ENCODE assay signal across 8 cellular contexts in genomic region chr17:49646056-49646390, GRCh38. TPM values are rescaled to one million over a fixed set of nuclear protein-coding genes. Genes with fewer than 3 reads are reported as not detected.
DNase-seq lines count a peak whose midpoint lies in the region; ATAC-seq and TF ChIP-seq lines count a peak whose summit lies in the region.
"Not testable (repeated sequence)": the region's sequence is repeated elsewhere in the genome, so short reads cannot be mapped to it uniquely, and the experiment has no call there.

No MANE protein-coding gene starts in this region.

- WGBS in hepatocyte (ENCODE audit: low lambda C conversion rate, missing lambda C conversion rate): 62% methylated on average over 1 of the region's 1 CpG
- 75 to 100% (median 93%) methylated on average over 1 of the region's 1 CpG for WGBS in spleen, 5 donors
- WGBS in urinary bladder: 57% methylated on average over 1 of the region's 1 CpG

- DNase-seq in Caco-2; RWPE2 (ENCODE audit: low spot score); coronary artery (ENCODE audit: low spot score); hepatocyte (ENCODE audit: low spot score); natural killer cell; spleen: not testable (repeated sequence)

- TF ChIP-seq POLR2A in spleen (IDR thresholded peaks at IDR 0.05): not testable (repeated sequence)

- H3K4me2 ChIP-seq in hepatocyte: peak overlapping the region; percentile 64

- H3K79me2 ChIP-seq in hepatocyte: peaks cover 82% of the 10 kb centered on the region

- BruUV-seq in Caco-2 (replicated peaks; lab: Mats Ljungman, UMichigan): TSS peak; percentile 17

- H3K4me1 ChIP-seq in Caco-2 (peaks cover 13% of the 10 kb centered on the region), RWPE2 (ENCODE audit: insufficient read depth, poor library complexity, severe bottlenecking) (peaks cover 35% of the 10 kb centered on the region), spleen (peaks cover 6 to 69% (median 31%) of the 10 kb centered on the region in 6 donors)
- not testable (repeated sequence) for H3K4me1 ChIP-seq in hepatocyte (ENCODE audit: insufficient read depth); urinary bladder (ENCODE audit: insufficient read depth)

- TF ChIP-seq CTCF in Caco-2 (IDR thresholded peaks at IDR 0.05; ENCODE audit: insufficient read depth in 1 of 2, low read depth in 1 of 2, low read length in 1 of 2, severe bottlenecking in 1 of 2, unreplicated experiment in 1 of 2); RWPE2 (IDR thresholded peaks at IDR 0.05; ENCODE audit: poor library complexity, severe bottlenecking); coronary artery (IDR thresholded peaks at IDR 0.05); hepatocyte (IDR thresholded peaks at IDR 0.05; ENCODE audit: poor library complexity); natural killer cell (IDR thresholded peaks at IDR 0.05); spleen (IDR thresholded peaks at IDR 0.05 in 8 of 11, conservative IDR thresholded peaks at IDR 0.05 in 3 of 11): not testable (repeated sequence)

- not testable (repeated sequence) for H4K20me1 ChIP-seq in hepatocyte (ENCODE audit: insufficient read depth, poor library complexity, severe bottlenecking)

- not testable (repeated sequence) for H3K36me3 ChIP-seq in Caco-2 (ENCODE audit: control insufficient read depth, insufficient read depth, low read length); RWPE2 (ENCODE audit: low read depth); hepatocyte (replicated peaks; ENCODE audit: insufficient read depth, low read depth); urinary bladder (ENCODE audit: insufficient read depth)
- peaks cover 0 to 11% (median 0%) of the 10 kb centered on the region in 6 donors for H3K36me3 ChIP-seq in spleen

- peak overlapping the region; percentile 100 for H3K27ac ChIP-seq in RWPE2 (ENCODE audit: poor library complexity, severe bottlenecking)
- H3K27ac ChIP-seq in coronary artery: peak overlapping the region; percentile 85 to 89
- H3K27ac ChIP-seq in hepatocyte: peak overlapping the region; percentile 79
- peak overlapping the region in 5 of 8 donors; percentile 2 to 45 (median 6) for H3K27ac ChIP-seq in spleen
- H3K27ac ChIP-seq in urinary bladder (ENCODE audit: low read depth): peak overlapping the region; percentile 23

- CTCF ChIA-PET in Caco-2 (lab: Charles Lee): interaction anchor here (0.9 to 1.7 kb wide), 4 partner anchors 62 to 88 kb away, joined by 3 to 7 read pairs (median 6); partner anchors contain the start of gene SLC35B1

- not testable (repeated sequence) for H3K4me3 Mint-ChIP-seq in Caco-2 (ENCODE audit: unreplicated experiment); natural killer cell
- H3K4me3 Mint-ChIP-seq in activated naive CD8-positive, alpha-beta T cell: peak overlapping the region; percentile 68

- intact Hi-C loops in Caco-2 (cut with micrococcal nuclease; ENCODE audit: unreplicated experiment): loop anchor here (2.0 kb wide), 1 partner anchor 31 kb away; no protein-coding TSS in a partner anchor
- intact Hi-C loops in natural killer cell (cut with micrococcal nuclease); spleen (cut with DNase I; ENCODE audit: low total_unique reads): not testable (repeated sequence)

- H3K9me2 ChIP-seq in hepatocyte (replicated peaks; ENCODE audit: insufficient read depth): not testable (repeated sequence)

- H3K9me3 ChIP-seq in Caco-2; RWPE2 (ENCODE audit: severe bottlenecking); hepatocyte (ENCODE audit: low read depth); spleen: not testable (repeated sequence)

- not testable (repeated sequence) for H3K27me3 ChIP-seq in Caco-2 (replicated peaks; ENCODE audit: control insufficient read depth, insufficient read depth, low read length); RWPE2 (ENCODE audit: insufficient read depth, poor library complexity, severe bottlenecking); hepatocyte; spleen (replicated peaks in 1 of 7)

- not testable (repeated sequence) for H3K27ac Mint-ChIP-seq in Caco-2 (ENCODE audit: unreplicated experiment)
- peak overlapping the region; percentile 90 for H3K27ac Mint-ChIP-seq in activated naive CD8-positive, alpha-beta T cell
- H3K27ac Mint-ChIP-seq in natural killer cell: peak overlapping the region; percentile 64 to 69

- POLR2A ChIA-PET in Caco-2 (lab: Charles Lee): interaction anchor here (0.5 to 1.4 kb wide), 5 partner anchors 28 to 649 kb away, joined by 3 to 10 read pairs (median 3); partner anchors contain the start of gene IGF2BP1

- H3K9me3 Mint-ChIP-seq in Caco-2 (ENCODE audit: unreplicated experiment); activated naive CD8-positive, alpha-beta T cell (ENCODE audit: low read depth); natural killer cell: not testable (repeated sequence)

- not testable (repeated sequence) for H3K36me3 Mint-ChIP-seq in Caco-2 (ENCODE audit: insufficient read depth, unreplicated experiment); activated naive CD8-positive, alpha-beta T cell; natural killer cell

- H3K4me1 Mint-ChIP-seq in Caco-2 (ENCODE audit: low read depth, unreplicated experiment) (peaks cover 16% of the 10 kb centered on the region), natural killer cell (peaks cover 37 to 41% of the 10 kb centered on the region in 2 donors)
- H3K4me1 Mint-ChIP-seq in activated naive CD8-positive, alpha-beta T cell (ENCODE audit: low read depth): peaks cover 63% of the 10 kb centered on the region

- ATAC-seq in RWPE2 (ENCODE audit: low read depth); natural killer cell: not testable (repeated sequence)

- H3K4me3 ChIP-seq in Caco-2 (ENCODE audit: low read depth, low read length); hepatocyte; spleen; urinary bladder (ENCODE audit: low read depth, low read length): not testable (repeated sequence)
- peak overlapping the region; percentile 18 for H3K4me3 ChIP-seq in RWPE2 (ENCODE audit: severe bottlenecking)
- H3K4me3 ChIP-seq in coronary artery: peak overlapping the region; percentile 26

- H3K27me3 Mint-ChIP-seq in Caco-2 (ENCODE audit: insufficient read depth, unreplicated experiment); activated naive CD8-positive, alpha-beta T cell; natural killer cell (ENCODE audit: low read depth in 2 of 2): not testable (repeated sequence)

- H2AFZ ChIP-seq in hepatocyte: not testable (repeated sequence)

RNA-seq across cellular contexts. Expression of gene SPOP, which starts 31.9 kb away (rescaled TPM):
- total RNA-seq in Caco-2 (2022) (70.2 and 78.4 TPM in 2 replicates), hepatocyte (46.5 and 51.2 TPM in 2 replicates), natural killer cell (10 to 100 TPM; 45.4 to 56.5 (median 54.7) TPM), spleen (10 to 100 TPM; 54.6 to 86.4 (median 77.5) TPM), urinary bladder (174 TPM)
- polyA plus RNA-seq in hepatocyte (65.7 and 77.3 TPM in 2 replicates), spleen (10 to 100 TPM; 23.7 to 35.7 (median 29.9) TPM), urinary bladder (92.4 TPM)

Comparison
In these comparisons a context has a peak if more than half of its experiments do, and no peak if none do; other contexts are left out.
1. H3K27ac ChIP-seq: peak in every context shown above with its lines; median percentile 100 in RWPE2; 87 in coronary artery; 79 in hepatocyte; 23 in urinary bladder; 6 in spleen.